8 cellular contexts compared by ENCODE assay signal in the genomic region with DNA sequence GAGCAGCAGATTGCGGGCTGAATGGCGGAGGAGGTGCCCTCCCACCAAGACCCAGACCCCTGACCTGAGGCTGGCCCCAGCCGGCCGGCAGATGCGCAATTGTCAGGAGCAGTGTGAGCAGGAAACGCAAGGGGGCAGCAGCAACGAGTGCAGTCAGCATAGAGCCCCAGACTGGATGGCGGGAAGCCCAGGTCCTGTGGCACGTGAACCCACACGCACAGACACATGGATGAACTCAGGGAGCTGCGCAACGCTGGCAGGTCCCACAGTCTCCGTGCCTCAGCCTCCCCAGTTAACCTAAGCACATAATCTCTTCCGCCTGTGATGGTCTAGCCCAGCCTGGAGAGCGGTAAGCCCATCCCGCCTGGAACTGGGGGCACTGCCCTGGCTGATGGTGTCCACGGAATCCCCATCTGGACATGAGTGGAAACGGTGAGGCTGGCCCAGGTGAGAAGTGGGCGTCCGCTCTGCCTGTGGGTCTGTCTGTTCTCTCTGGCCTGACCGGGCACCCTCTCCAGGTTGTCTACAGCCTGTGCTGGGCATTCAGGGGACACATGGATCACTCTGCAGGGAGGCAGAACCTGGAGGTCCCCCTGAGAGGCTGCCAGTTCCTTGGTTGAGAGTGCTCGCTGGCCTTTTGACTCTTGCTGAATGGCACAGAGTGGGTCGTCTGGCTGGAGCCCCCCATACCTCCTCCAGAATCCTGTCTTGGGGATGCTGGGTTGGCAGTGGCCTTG. TPM values are rescaled to one million over a fixed set of nuclear protein-coding genes. Genes with fewer than 3 reads are reported as not detected.
DNase-seq lines count a peak whose midpoint lies in the region; ATAC-seq and TF ChIP-seq lines count a peak whose summit lies in the region.

No MANE protein-coding gene starts in this region.

- peak; percentile 95 for ATAC-seq in left lobe of liver
- ATAC-seq in GM18519 (IDR thresholded peaks at IDR 0.05; ENCODE audit: low FRiP score, unreplicated experiment), result no peak
- no peak for ATAC-seq in HG03521 (IDR thresholded peaks at IDR 0.05; ENCODE audit: unreplicated experiment)

- no peaks in the 10 kb centered on the region for H3K27me3 ChIP-seq in WERI-Rb-1 (ENCODE audit: insufficient read depth, low read depth, severe bottlenecking)

- DNase-seq in EL, result peak; percentile 52
- DNase-seq in KBM-7, result peak; percentile 56
- DNase-seq in WERI-Rb-1, result peak; percentile 82
- peak; percentile 44 for DNase-seq in central memory CD4-positive, alpha-beta T cell
- DNase-seq in left lobe of liver (ENCODE audit: low spot score), result peak; percentile 86
- peak; percentile 33 to 44 (median 35) for DNase-seq in stimulated activated CD4-positive, alpha-beta T cell treated with anti-CD3 and anti-CD28 coated beads, TNF-alpha, amount 100 ng/mL, for 4 hours (ENCODE audit: low read depth in 3 of 3)

- H3K9me3 ChIP-seq in WERI-Rb-1 (ENCODE audit: severe bottlenecking), result peaks cover 3% of the 10 kb centered on the region

- in situ Hi-C loops in KBM-7 (cut with MboI; ENCODE audit: low pct_unique_long_range_greater_than_20kb, low sequenced_read_pairs), result no loop called here

- TF ChIP-seq CTCF in WERI-Rb-1 (IDR thresholded peaks at IDR 0.05; ENCODE audit: low read depth, low read length), result peak; percentile 96

- H3K36me3 ChIP-seq in WERI-Rb-1, result no peaks in the 10 kb centered on the region

- no peak overlapping the region for H3K27ac ChIP-seq in WERI-Rb-1

- H3K4me3 ChIP-seq in WERI-Rb-1 (ENCODE audit: low read depth, low read length), result no peak overlapping the region

RNA-seq across cellular contexts. Expression of a gene that starts 0.6 kb away (rescaled TPM):
- 0.15 TPM for total RNA-seq in left lobe of liver

RNA-seq across cellular contexts. Expression of a gene that starts 10.3 kb away (rescaled TPM):
- 9.7 TPM for total RNA-seq in left lobe of liver

RNA-seq across cellular contexts. Expression of a gene that starts 10.5 kb away (rescaled TPM):
- 41.6 TPM for total RNA-seq in left lobe of liver

RNA-seq across cellular contexts. Expression of a gene that starts 33.5 kb away (rescaled TPM):
- 192 TPM for total RNA-seq in left lobe of liver

RNA-seq across cellular contexts. Expression of a gene that starts 34.2 kb away (rescaled TPM):
- not detected for total RNA-seq in left lobe of liver

Comparison
In these comparisons a context has a peak if more than half of its experiments do, and no peak if none do; other contexts are left out.
1. DNase-seq: peak in every context shown above with its lines; median percentile 86 in left lobe of liver; 82 in WERI-Rb-1; 56 in KBM-7; 52 in EL; 44 in central memory CD4-positive, alpha-beta T cell; 35 in stimulated activated CD4-positive, alpha-beta T cell treated with anti-CD3 and anti-CD28 coated beads, TNF-alpha, amount 100 ng/mL, for 4 hours.